Comparison of ENCODE assay signal across 16 cellular contexts in the genomic region with DNA sequence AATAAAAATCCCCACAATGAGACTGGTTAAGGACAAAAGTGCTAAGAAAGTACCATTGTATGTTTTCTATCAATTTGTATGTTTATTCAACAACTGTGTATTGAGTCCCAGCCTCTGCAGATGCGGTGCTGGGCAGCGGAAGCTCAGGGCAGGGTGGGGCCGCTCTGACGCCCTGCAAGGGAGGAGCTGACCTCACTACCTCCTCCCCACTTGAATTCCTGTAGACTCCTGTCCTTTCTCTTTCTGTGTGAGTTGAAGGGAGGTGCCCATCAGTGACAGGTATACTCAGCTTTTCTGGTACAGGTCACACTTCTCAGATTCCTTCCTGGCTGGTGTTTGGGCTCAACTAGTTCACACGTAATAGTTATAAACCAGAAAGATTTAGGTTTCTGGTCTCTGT. TPM values are rescaled to one million over a fixed set of nuclear protein-coding genes. Genes with fewer than 3 reads are reported as not detected.
DNase-seq lines count a peak whose midpoint lies in the region; ATAC-seq and TF ChIP-seq lines count a peak whose summit lies in the region.
"Had no signal": no experiment of that assay in that cellular context is flagged by ENCODE, and none has a peak within 500 bp of the region (broad histone marks: within the 10 kb centered on the region; RNA-seq: fewer than 3 reads in every experiment).

No MANE protein-coding gene starts in this region.

- H3K4me1 Mint-ChIP-seq in T-helper 2 cell treated with Interferon-gamma antibody and Interleukin-4, amounts not matched to agents 5 μg/mL and 100 μg/mL, for 36 hours (ENCODE audit: low read depth): no peaks in the 10 kb centered on the region
- H3K4me1 Mint-ChIP-seq in activated CD8-positive, alpha-beta T cell treated with anti-CD3 and anti-CD28 coated beads, Interleukin-2, amount 10 ng/mL, durations not matched to agents 7 days and 5 days (ENCODE audit: low read depth): peaks cover 3% of the 10 kb centered on the region

- H3K27ac Mint-ChIP-seq in T-helper 2 cell treated with Interferon-gamma antibody and Interleukin-4, amounts not matched to agents 5 μg/mL and 100 μg/mL, for 36 hours: no peak overlapping the region
- no peak overlapping the region for H3K27ac Mint-ChIP-seq in activated CD8-positive, alpha-beta T cell treated with anti-CD3 and anti-CD28 coated beads, Interleukin-2, amount 10 ng/mL, durations not matched to agents 7 days and 5 days

- DNase-seq in caudate nucleus (lab: John Stamatoyannopoulos, UW) (peak in 1 of 61 donors; percentile 24), mesenteric fat pad (ENCODE audit: low spot score) (peak; percentile 14), suprapubic skin (ENCODE audit: low spot score in 2 of 2) (peak; percentile 21 to 28), NCI-H2227 treated with DMSO at 0.1 percent for 48 hours (lab: John Stamatoyannopoulos, UW) (no peak), hepatic stellate cell (ENCODE audit: low spot score) (no peak)
- DNase-seq in T-helper 2 cell treated with Interferon-gamma antibody and Interleukin-4, amounts not matched to agents 5 μg/mL and 100 μg/mL, for 36 hours (ENCODE audit: low spot score): no peak
- DNase-seq in activated CD8-positive, alpha-beta T cell treated with anti-CD3 and anti-CD28 coated beads, Interleukin-2, amount 10 ng/mL, durations not matched to agents 7 days and 5 days: no peak
- DNase-seq: DMS 273 treated with DMSO at 0.1 percent for 48 hours, H7, Kasumi-1, NCI-H1417 treated with DMSO at 0.1 percent for 48 hours, NCI-H2029, NCI-H2171 treated with DMSO at 0.1 percent for 48 hours, NCI-H524 had no signal

- POLR2A ChIA-PET in HEK293 (lab: Yijun Ruan, JAX): no interaction called here
- POLR2A ChIA-PET in activated CD8-positive, alpha-beta T cell treated with anti-CD3 and anti-CD28 coated beads, Interleukin-2, amount 10 ng/mL, durations not matched to agents 7 days and 5 days (lab: Charles Lee): no interaction called here

- no peak for TF ChIP-seq EP300 in suprapubic skin (IDR thresholded peaks at IDR 0.05)

- H3K4me3 Mint-ChIP-seq in T-helper 2 cell treated with Interferon-gamma antibody and Interleukin-4, amounts not matched to agents 5 μg/mL and 100 μg/mL, for 36 hours: no peak overlapping the region
- no peak overlapping the region for H3K4me3 Mint-ChIP-seq in activated CD8-positive, alpha-beta T cell treated with anti-CD3 and anti-CD28 coated beads, Interleukin-2, amount 10 ng/mL, durations not matched to agents 7 days and 5 days

- H3K4me1 ChIP-seq in HEK293 (ENCODE audit: control insufficient read depth, insufficient read depth, low read length): no peaks in the 10 kb centered on the region
- H3K4me1 ChIP-seq in suprapubic skin: peaks cover 20% of the 10 kb centered on the region

- TF ChIP-seq CTCF in HEK293 (tag by site-specific recombination; IDR thresholded peaks at IDR 0.05): no peak
- TF ChIP-seq CTCF in suprapubic skin (IDR thresholded peaks at IDR 0.05): no peak

- H3K36me3 ChIP-seq in HEK293 (ENCODE audit: control insufficient read depth in 2 of 2, insufficient read depth in 1 of 2, low read length in 2 of 2) (no peaks in the 10 kb centered on the region), suprapubic skin (peaks cover 12% of the 10 kb centered on the region)

- H3K27ac ChIP-seq in HEK293 (ENCODE audit: extremely low read depth, low read depth, low read length) (no peak overlapping the region), caudate nucleus (ENCODE audit: low read depth, low read length) (peak overlapping the region; percentile 65), suprapubic skin (no peak overlapping the region)

- no peaks in the 10 kb centered on the region for H3K27me3 ChIP-seq in suprapubic skin

- H3K4me3 ChIP-seq in HEK293 (ENCODE audit: low read depth, low read length): no peak overlapping the region
- no peak overlapping the region for H3K4me3 ChIP-seq in suprapubic skin

- no peaks in the 10 kb centered on the region for H3K27me3 Mint-ChIP-seq in T-helper 2 cell treated with Interferon-gamma antibody and Interleukin-4, amounts not matched to agents 5 μg/mL and 100 μg/mL, for 36 hours (ENCODE audit: low read depth)
- no peaks in the 10 kb centered on the region for H3K27me3 Mint-ChIP-seq in activated CD8-positive, alpha-beta T cell treated with anti-CD3 and anti-CD28 coated beads, Interleukin-2, amount 10 ng/mL, durations not matched to agents 7 days and 5 days (ENCODE audit: low read depth)

- no peak for ATAC-seq in activated CD8-positive, alpha-beta T cell treated with anti-CD3 and anti-CD28 coated beads, Interleukin-2, amount 10 ng/mL, durations not matched to agents 7 days and 5 days
- ATAC-seq: HepG2 had no signal

- H3K9me3 Mint-ChIP-seq in T-helper 2 cell treated with Interferon-gamma antibody and Interleukin-4, amounts not matched to agents 5 μg/mL and 100 μg/mL, for 36 hours: no peaks in the 10 kb centered on the region
- H3K9me3 Mint-ChIP-seq in activated CD8-positive, alpha-beta T cell treated with anti-CD3 and anti-CD28 coated beads, Interleukin-2, amount 10 ng/mL, durations not matched to agents 7 days and 5 days (ENCODE audit: insufficient read depth): no peaks in the 10 kb centered on the region

- CTCF ChIA-PET in HEK293 (lab: Yijun Ruan, JAX): interaction anchor here (0.8 to 1.4 kb wide), 2 partner anchors 9 to 155 kb away, joined by 3 to 4 read pairs; no protein-coding TSS in a partner anchor
- CTCF ChIA-PET in activated CD8-positive, alpha-beta T cell treated with anti-CD3 and anti-CD28 coated beads, Interleukin-2, amount 10 ng/mL, durations not matched to agents 7 days and 5 days (lab: Charles Lee): no interaction called here

- WGBS in suprapubic skin: 69% methylated on average over 5 of the region's 5 CpGs

- H3K9me3 ChIP-seq in HEK293 (ENCODE audit: control insufficient read depth, insufficient read depth, low read depth, low read length): no peaks in the 10 kb centered on the region
- H3K9me3 ChIP-seq in suprapubic skin: no peaks in the 10 kb centered on the region

- H3K36me3 Mint-ChIP-seq in T-helper 2 cell treated with Interferon-gamma antibody and Interleukin-4, amounts not matched to agents 5 μg/mL and 100 μg/mL, for 36 hours (ENCODE audit: low read depth): no peaks in the 10 kb centered on the region
- no peaks in the 10 kb centered on the region for H3K36me3 Mint-ChIP-seq in activated CD8-positive, alpha-beta T cell treated with anti-CD3 and anti-CD28 coated beads, Interleukin-2, amount 10 ng/mL, durations not matched to agents 7 days and 5 days (ENCODE audit: low read depth)

- no peak for TF ChIP-seq POLR2A in suprapubic skin (IDR thresholded peaks at IDR 0.05)

TF ChIP-seq in HEK293, 187 proteins besides CTCF, POLR2A, EP300 and RAD21:
- TF ChIP-seq ZNF169 (tag by site-specific recombination; IDR thresholded peaks at IDR 0.05) (no peak), ZNF837 (tag by site-specific recombination; IDR thresholded peaks at IDR 0.05) (no peak), KLF1 (tag by site-specific recombination; IDR thresholded peaks at IDR 0.05) (0 out of 2 replicates have a peak, but pooled peaks have one; percentile 22), WT1 (tag by site-specific recombination; IDR thresholded peaks at IDR 0.05) (peak; percentile 52; the same call in 1 of the 2 replicates), ZBTB8A (tag by site-specific recombination; IDR thresholded peaks at IDR 0.05) (no peak)

RNA-seq across cellular contexts. Expression of a gene that starts 27.0 kb away (rescaled TPM):
- total RNA-seq in mesenteric fat pad: 169 TPM
- 10 to 100 TPM; 17.3 to 21.3 (median 19.8) TPM for total RNA-seq in suprapubic skin
- not detected for total RNA-seq in activated CD8-positive, alpha-beta T cell treated with anti-CD3 and anti-CD28 coated beads, Interleukin-2, amount 10 ng/mL, durations not matched to agents 7 days and 5 days

Comparison
In these comparisons a context has a peak if more than half of its experiments do, and no peak if none do; other contexts are left out.
1. DNase-seq: peak in mesenteric fat pad (single experiment) and suprapubic skin (2 of 2); none in NCI-H2227 treated with DMSO at 0.1 percent for 48 hours (single experiment), T-helper 2 cell treated with Interferon-gamma antibody and Interleukin-4, amounts not matched to agents 5 μg/mL and 100 μg/mL, for 36 hours (single experiment), activated CD8-positive, alpha-beta T cell treated with anti-CD3 and anti-CD28 coated beads, Interleukin-2, amount 10 ng/mL, durations not matched to agents 7 days and 5 days (single experiment) and hepatic stellate cell (single experiment).
2. RNA of a gene that starts 27.0 kb away (total RNA-seq): 169 TPM in mesenteric fat pad (single experiment) and 17.3 to 21.3 TPM in suprapubic skin; not detected in activated CD8-positive, alpha-beta T cell treated with anti-CD3 and anti-CD28 coated beads, Interleukin-2, amount 10 ng/mL, durations not matched to agents 7 days and 5 days; every median in the first group is over 10 times any median in the second.